In genomic region chrX:12961191-12961718, GRCh38 we compare ENCODE assay signal across 15 cellular contexts. TPM values are rescaled to one million over a fixed set of nuclear protein-coding genes. Genes with fewer than 3 reads are reported as not detected.
DNase-seq lines count a peak whose midpoint lies in the region; ATAC-seq, FAIRE-seq and TF ChIP-seq lines count a peak whose summit lies in the region.
"Had no signal": no experiment of that assay in that cellular context is flagged by ENCODE, and none has a peak within 500 bp of the region (broad histone marks: within the 10 kb centered on the region; RNA-seq: fewer than 3 reads in every experiment).

No MANE protein-coding gene starts in this region.

- no peak overlapping the region for H3K9ac ChIP-seq in Loucy (ENCODE audit: low read depth, low read length, poor library complexity, severe bottlenecking)

- ATAC-seq in activated CD4-positive, alpha-beta T cell treated with anti-CD3 and anti-CD28 coated beads for 36 hours: no peak
- ATAC-seq in activated T-cell treated with anti-CD3 and anti-CD28 coated beads, Interleukin-2, amount 50 U/mL, for 4 hours: no peak
- ATAC-seq: activated CD4-positive, CD25-positive, alpha-beta regulatory T cell treated with anti-CD3 and anti-CD28 coated beads, Interleukin-2, amount 50 U/mL, for 24 hours had no signal

- DNase-seq in activated CD4-positive, alpha-beta T cell treated with anti-CD3 and anti-CD28 coated beads for 36 hours: no peak
- DNase-seq in activated CD4-positive, alpha-beta T cell treated with anti-CD3 and anti-CD28 coated beads for 4 hours: no peak
- peak; percentile 81 for DNase-seq in bronchial epithelial cell (ENCODE audit: low read depth)
- no peak for DNase-seq in SIG-M5 treated with dmso at 0.1 percent for 504 hours (lab: John Stamatoyannopoulos, UW; ENCODE audit: unreplicated experiment)
- no peak for DNase-seq in 8988T
- no peak for DNase-seq in activated T-cell treated with anti-CD3 and anti-CD28 coated beads, Interleukin-2, amount 50 U/mL, for 4 hours
- DNase-seq: activated gamma-delta T cell treated with Interleukin-2 at 50 U/mL for 16 hours, mesenchymal stem cell had no signal

- no peak overlapping the region for H3K4me3 Mint-ChIP-seq in activated CD4-positive, alpha-beta T cell treated with anti-CD3 and anti-CD28 coated beads for 36 hours
- H3K4me3 Mint-ChIP-seq in activated T-cell treated with anti-CD3 and anti-CD28 coated beads, Interleukin-2, amount 50 U/mL, for 4 hours: no peak overlapping the region

- no peak overlapping the region for H3K4me2 ChIP-seq in Loucy (ENCODE audit: low read depth, low read length, poor library complexity, severe bottlenecking)

- CTCF ChIA-PET in activated CD4-positive, alpha-beta T cell treated with anti-CD3 and anti-CD28 coated beads for 36 hours (lab: Charles Lee): interaction anchor here (1.2 to 1.4 kb wide), 2 partner anchors 10 to 14 kb away, joined by 3 to 4 read pairs; no protein-coding TSS in a partner anchor

- no peak overlapping the region for H2AFZ ChIP-seq in Loucy (ENCODE audit: low read length)

- peaks cover 2% of the 10 kb centered on the region for H3K9me3 Mint-ChIP-seq in activated CD4-positive, alpha-beta T cell treated with anti-CD3 and anti-CD28 coated beads for 36 hours (ENCODE audit: low read depth)
- H3K9me3 Mint-ChIP-seq in activated T-cell treated with anti-CD3 and anti-CD28 coated beads, Interleukin-2, amount 50 U/mL, for 4 hours: no peaks in the 10 kb centered on the region

- peaks cover 46% of the 10 kb centered on the region for H3K4me1 ChIP-seq in Loucy (ENCODE audit: insufficient read depth, low read length, poor library complexity, severe bottlenecking)
- H3K4me1 ChIP-seq in neutrophil (ENCODE audit: control insufficient read depth in 1 of 2, insufficient read depth in 1 of 2, low read depth in 1 of 2, low read length in 1 of 2): peaks cover 28 to 45% of the 10 kb centered on the region in 2 experiments

- peaks cover 12% of the 10 kb centered on the region for H3F3A ChIP-seq in Loucy (ENCODE audit: low read depth)

- H3K4me3 ChIP-seq in Loucy (ENCODE audit: low read length, poor library complexity, severe bottlenecking): no peak overlapping the region
- no peak overlapping the region for H3K4me3 ChIP-seq in bronchial epithelial cell (ENCODE audit: low read depth, low read length)
- H3K4me3 ChIP-seq in neutrophil (ENCODE audit: low read depth in 1 of 2, low read length in 1 of 2): no peak overlapping the region
- H3K4me3 ChIP-seq: SK-N-MC, skin epidermis had no signal

- H3K27ac Mint-ChIP-seq in activated CD4-positive, alpha-beta T cell treated with anti-CD3 and anti-CD28 coated beads for 36 hours: peak overlapping the region; percentile 29

- intact Hi-C loops in activated CD4-positive, alpha-beta T cell treated with anti-CD3 and anti-CD28 coated beads for 36 hours (cut with DNase I, micrococcal nuclease): no loop called here

- H3K36me3 Mint-ChIP-seq in activated CD4-positive, alpha-beta T cell treated with anti-CD3 and anti-CD28 coated beads for 36 hours (ENCODE audit: low read depth): peaks cover 3% of the 10 kb centered on the region
- no peaks in the 10 kb centered on the region for H3K36me3 Mint-ChIP-seq in activated T-cell treated with anti-CD3 and anti-CD28 coated beads, Interleukin-2, amount 50 U/mL, for 4 hours (ENCODE audit: insufficient read depth)

- no peaks in the 10 kb centered on the region for H3K9me3 ChIP-seq in Loucy (ENCODE audit: insufficient read depth, low read depth, low read length)
- H3K9me3 ChIP-seq in neutrophil: no peaks in the 10 kb centered on the region

- no peaks in the 10 kb centered on the region for H3K36me3 ChIP-seq in Loucy (ENCODE audit: insufficient read depth, low read length)
- no peaks in the 10 kb centered on the region for H3K36me3 ChIP-seq in bronchial epithelial cell (ENCODE audit: control insufficient read depth, insufficient read depth, low read length)
- H3K36me3 ChIP-seq in neutrophil: no peaks in the 10 kb centered on the region

- H3K79me2 ChIP-seq in Loucy (ENCODE audit: insufficient read depth, low read length): no peaks in the 10 kb centered on the region

- FAIRE-seq in bronchial epithelial cell (lab: Jason Lieb, UNC): no peak

- no peaks in the 10 kb centered on the region for H4K20me1 ChIP-seq in Loucy (ENCODE audit: insufficient read depth, low read length, poor library complexity, severe bottlenecking)

- POLR2A ChIA-PET in activated CD4-positive, alpha-beta T cell treated with anti-CD3 and anti-CD28 coated beads for 36 hours (lab: Charles Lee): no interaction called here

- H3K9me2 ChIP-seq in Loucy (replicated peaks; ENCODE audit: low read depth, low read length): no peaks in the 10 kb centered on the region

- H3K27me3 Mint-ChIP-seq in activated CD4-positive, alpha-beta T cell treated with anti-CD3 and anti-CD28 coated beads for 36 hours: no peaks in the 10 kb centered on the region
- no peaks in the 10 kb centered on the region for H3K27me3 Mint-ChIP-seq in activated T-cell treated with anti-CD3 and anti-CD28 coated beads, Interleukin-2, amount 50 U/mL, for 4 hours (ENCODE audit: low read depth)

- H3K27ac ChIP-seq in neutrophil: peak overlapping the region; percentile 82
- H3K27ac ChIP-seq: SK-N-MC had no signal

- H3K4me1 Mint-ChIP-seq in activated CD4-positive, alpha-beta T cell treated with anti-CD3 and anti-CD28 coated beads for 36 hours: peaks cover 61% of the 10 kb centered on the region
- peaks cover 55% of the 10 kb centered on the region for H3K4me1 Mint-ChIP-seq in activated T-cell treated with anti-CD3 and anti-CD28 coated beads, Interleukin-2, amount 50 U/mL, for 4 hours (ENCODE audit: low read depth)

- H3K27me3 ChIP-seq in Loucy (ENCODE audit: insufficient read depth, low read length, poor library complexity, severe bottlenecking) (no peaks in the 10 kb centered on the region), bronchial epithelial cell (ENCODE audit: control insufficient read depth, insufficient read depth, low read length) (no peaks in the 10 kb centered on the region), neutrophil (no peaks in the 10 kb centered on the region)

- 0 out of 2 replicates have a peak, but pooled peaks have one; percentile 10 for TF ChIP-seq CTCF in Loucy (conservative IDR thresholded peaks at IDR 0.05; ENCODE audit: low read length)
- no peak for TF ChIP-seq CTCF in bronchial epithelial cell (IDR thresholded peaks at IDR 0.05; ENCODE audit: insufficient read depth, low read length, severe bottlenecking)
- TF ChIP-seq CTCF in neutrophil (IDR thresholded peaks at IDR 0.05): no peak

RNA-seq across cellular contexts. Expression of gene TMSB4X, which starts 13.7 kb away (rescaled TPM):
- 1,000 to 10,000 TPM; 3,666 to 4,468 TPM for total RNA-seq in activated CD4-positive, alpha-beta T cell treated with anti-CD3 and anti-CD28 coated beads for 36 hours
- 3,174 and 3,370 TPM in 2 replicates for total RNA-seq in bronchial epithelial cell
- total RNA-seq in activated T-cell treated with anti-CD3 and anti-CD28 coated beads, Interleukin-2, amount 50 U/mL, for 4 hours: 1,000 to 10,000 TPM; 1,344 to 1,576 (median 1,475) TPM

RNA-seq across cellular contexts. Expression of gene TLR8, which starts 54.8 kb away (rescaled TPM):
- not detected for total RNA-seq in activated CD4-positive, alpha-beta T cell treated with anti-CD3 and anti-CD28 coated beads for 36 hours
- not detected in 2 replicates for total RNA-seq in bronchial epithelial cell
- total RNA-seq in activated T-cell treated with anti-CD3 and anti-CD28 coated beads, Interleukin-2, amount 50 U/mL, for 4 hours: not detected
- total RNA-seq: A673, osteocyte had no signal
